Comparison of ENCODE assay signal across 8 cellular contexts in the genomic region with DNA sequence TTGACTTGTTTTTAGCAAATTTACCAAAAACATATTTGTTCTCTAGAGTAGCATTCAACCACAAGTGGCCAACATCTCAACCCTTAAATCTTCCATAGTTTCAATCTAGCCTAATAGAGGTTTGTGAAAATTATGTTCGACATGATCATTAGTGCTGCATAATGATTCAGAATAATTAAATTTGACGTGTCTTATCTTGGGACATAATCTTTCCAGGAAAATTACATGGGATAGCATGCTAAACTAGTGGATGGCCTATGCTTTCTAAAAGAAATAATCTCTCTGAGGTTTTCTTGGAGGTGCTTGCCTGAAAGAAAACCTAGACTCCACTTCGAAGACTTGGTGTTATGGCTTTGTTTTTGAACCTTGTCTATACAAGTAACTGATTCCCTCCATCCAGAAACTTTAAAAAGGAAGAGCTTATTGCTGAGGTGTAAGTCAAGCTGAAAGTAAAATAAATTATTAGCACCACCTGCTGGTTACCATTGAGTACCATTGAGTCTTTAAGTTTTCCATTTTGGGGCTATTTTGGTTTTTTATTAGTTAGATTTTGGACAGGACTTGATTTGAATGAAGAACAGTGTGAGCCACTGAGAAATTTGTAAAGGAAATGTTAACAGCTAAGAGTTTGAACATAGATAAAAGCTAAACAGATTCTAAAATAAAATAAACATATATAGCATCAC. TPM values are rescaled to one million over a fixed set of nuclear protein-coding genes. Genes with fewer than 3 reads are reported as not detected.
A peak's percentile ranks its signal among the peaks of the same experiment; 100 is the strongest.
DNase-seq lines count a peak whose midpoint lies in the region; FAIRE-seq and TF ChIP-seq lines count a peak whose summit lies in the region.

No MANE protein-coding gene starts in this region.

- H3K36me3 ChIP-seq in cardiac muscle cell (peaks cover 78% of the 10 kb centered on the region), breast epithelium (no peaks in the 10 kb centered on the region)

- H3K9me3 Mint-ChIP-seq in nephron progenitor cell = no peaks in the 10 kb centered on the region

- no peak overlapping the region for H3K4me3 Mint-ChIP-seq in nephron progenitor cell

- H3K27ac ChIP-seq in cardiac muscle cell = no peak overlapping the region
- H3K27ac ChIP-seq in breast epithelium = no peak overlapping the region

- TF ChIP-seq POLR2A in breast epithelium (IDR thresholded peaks at IDR 0.05) = no peak

- H3K9me3 ChIP-seq in cardiac muscle cell (ENCODE audit: low read depth) = no peaks in the 10 kb centered on the region
- no peaks in the 10 kb centered on the region for H3K9me3 ChIP-seq in breast epithelium

- H3K36me3 Mint-ChIP-seq in nephron progenitor cell (ENCODE audit: low read depth) = peaks cover 47% of the 10 kb centered on the region

- H3K27me3 ChIP-seq in cardiac muscle cell = no peaks in the 10 kb centered on the region
- H3K27me3 ChIP-seq in breast epithelium = no peaks in the 10 kb centered on the region

- no peak overlapping the region for H3K4me3 ChIP-seq in cardiac muscle cell
- no peak overlapping the region for H3K4me3 ChIP-seq in breast epithelium

- H3K27ac Mint-ChIP-seq in nephron progenitor cell = peak overlapping the region; percentile 56

- no peaks in the 10 kb centered on the region for H3K27me3 Mint-ChIP-seq in nephron progenitor cell (ENCODE audit: low read depth, poor library complexity)

- DNase-seq in cardiac muscle cell (ENCODE audit: low read depth in 1 of 2, low spot score in 1 of 2) = peak; percentile 9 to 63
- no peak for DNase-seq in cardiac septum (ENCODE audit: low spot score)
- peak; percentile 10 for DNase-seq in NCI-H69 (lab: John Stamatoyannopoulos, UW)
- no peak for DNase-seq in breast epithelium (ENCODE audit: low spot score in 2 of 2)
- DNase-seq in nephron progenitor cell = no peak
- DNase-seq in urothelium cell line (ENCODE audit: low spot score) = no peak
- DNase-seq in cortex of kidney (lab: John Stamatoyannopoulos, UW) = no peak
- DNase-seq in activated CD4-positive, alpha-beta T cell treated with anti-CD3 and anti-CD28 coated beads for 48 hours = no peak

- no peak for FAIRE-seq in urothelium cell line (lab: Jason Lieb, UNC)

- TF ChIP-seq CTCF in cardiac muscle cell (IDR thresholded peaks at IDR 0.05; ENCODE audit: low read depth, low read length) (peak; percentile 42), breast epithelium (IDR thresholded peaks at IDR 0.05) (peak in 2 of 3 donors; percentile 47 to 64), nephron progenitor cell (IDR thresholded peaks at IDR 0.05) (peak; percentile 37)

- H3K4me1 ChIP-seq in cardiac muscle cell (ENCODE audit: low read depth) = no peaks in the 10 kb centered on the region
- no peaks in the 10 kb centered on the region for H3K4me1 ChIP-seq in breast epithelium

- intact Hi-C loops in cardiac septum (cut with DNase I) = loop anchor here (5.0 kb wide), 1 partner anchor 231 kb away; no protein-coding TSS in a partner anchor
- intact Hi-C loops in breast epithelium (cut with DNase I; ENCODE audit: low total_unique reads) = no loop called here

- H3K4me1 Mint-ChIP-seq in nephron progenitor cell = peaks cover 5% of the 10 kb centered on the region

RNA-seq across cellular contexts. Expression of gene COX7A2L, which starts 32.7 kb away (rescaled TPM):
- total RNA-seq in cardiac muscle cell (152 and 160 TPM in 2 replicates), cardiac septum (94.6 TPM), breast epithelium (100 to 1,000 TPM; 142 to 161 (median 149) TPM)
- 187 and 197 TPM in 2 replicates for polyA plus RNA-seq in cardiac muscle cell

Comparison
In these comparisons a context has a peak if more than half of its experiments do, and no peak if none do; other contexts are left out.
1. DNase-seq: peak in cardiac muscle cell (2 of 2) and NCI-H69 (single experiment); none in cardiac septum (single experiment), breast epithelium (0 of 2), nephron progenitor cell (single experiment), urothelium cell line (single experiment), cortex of kidney (single experiment) and activated CD4-positive, alpha-beta T cell treated with anti-CD3 and anti-CD28 coated beads for 48 hours (single experiment).
2. Peak in every context shown above with its lines, with median percentiles within 50 percentile points of each other: CTCF ChIP-seq.